Comparison of ENCODE assay signal across 8 cellular contexts in genomic region chr19:42295831-42296525, GRCh38.
A peak's percentile ranks its signal among the peaks of the same experiment; 100 is the strongest.
DNase-seq lines count a peak whose midpoint lies in the region; ATAC-seq and TF ChIP-seq lines count a peak whose summit lies in the region.

No MANE protein-coding gene starts in this region.

- TF ChIP-seq CTCF in AG04449 (IDR thresholded peaks at IDR 0.05; ENCODE audit: insufficient read depth, low read length, missing control alignments), result peak; percentile 98
- TF ChIP-seq CTCF in NB4 (IDR thresholded peaks at IDR 0.05; ENCODE audit: low read depth, low read length), result peak; percentile 85

- POLR2A ChIA-PET in AG04449 (lab: Yijun Ruan, JAX), result interaction anchor here (1.0 to 1.1 kb wide), 2 partner anchors 50 kb away, joined by 5 to 6 read pairs; no protein-coding TSS in a partner anchor

- ATAC-seq in GM18867 (IDR thresholded peaks at IDR 0.05; ENCODE audit: unreplicated experiment) (peak; percentile 51), HG03439 (IDR thresholded peaks at IDR 0.05; ENCODE audit: unreplicated experiment) (no peak)

- no peak for TF ChIP-seq POLR2A in NB4 (IDR thresholded peaks at IDR 0.05; ENCODE audit: extremely low read depth, insufficient read length)

- CTCF ChIA-PET in AG04449 (lab: Yijun Ruan, JAX), result interaction anchor here (0.6 to 14.2 kb wide), 22 partner anchors 8 to 209 kb away, joined by 3 to 258 read pairs (median 4); partner anchors contain the start of genes GSK3A, POU2F2 and TMEM145

- no peak for DNase-seq in AG04449 (ENCODE audit: low read depth, low spot score)
- peak; percentile 58 for DNase-seq in NB4 (ENCODE audit: low read depth)
- peak; percentile 73 to 88 (median 78) for DNase-seq in T-helper 2 cell
- DNase-seq in amniotic epithelial cell (ENCODE audit: low read depth), result peak; percentile 32
- peak; percentile 74 for DNase-seq in hepatic stellate cell (ENCODE audit: low spot score)
- peak; percentile 91 for DNase-seq in stimulated activated CD4-positive, alpha-beta T cell treated with anti-CD3 and anti-CD28 coated beads, Interleukin-12 subunit alpha, Interleukin-12 subunit beta, amount 100 ng/mL, for 4 hours

- no peak overlapping the region for H3K4me3 ChIP-seq in AG04449 (ENCODE audit: low read depth, low read length)
- no peak overlapping the region for H3K4me3 ChIP-seq in NB4 (ENCODE audit: low read depth, low read length)
